In genomic region chr17:54111576-54111975, GRCh38 we compare ENCODE assay signal across 28 cellular contexts.
"Had no signal": no experiment of that assay in that cellular context is flagged by ENCODE, and none has a peak within 500 bp of the region (broad histone marks: within the 10 kb centered on the region; RNA-seq: fewer than 3 reads in every experiment).

No MANE protein-coding gene starts in this region.

- DNase-seq: activated B cell treated with CpG ODN at 0.5 μM for 24 hours; activated CD4-positive, alpha-beta memory T cell treated with anti-CD3 and anti-CD28 coated beads for 36 hours; activated CD4-positive, alpha-beta T cell treated with anti-CD3 and anti-CD28 coated beads for 4 hours; activated CD4-positive, alpha-beta T cell treated with anti-CD3 and anti-CD28 coated beads, Interleukin-2, amount 10 ng/mL, durations not matched to agents 24 days and 14 days; activated CD4-positive, alpha-beta T cell treated with anti-CD3 and anti-CD28 coated beads, Interleukin-2, amount 50 U/mL, for 1 hour; activated CD4-positive, alpha-beta T cell treated with anti-CD3 and anti-CD28 coated beads, Interleukin-2, amount 50 U/mL, for 4 hours; activated CD4-positive, CD25-positive, alpha-beta regulatory T cell treated with anti-CD3 and anti-CD28 coated beads, Interleukin-2, amount 50 U/mL, for 72 hours; activated CD8-positive, alpha-beta memory T cell treated with anti-CD3 and anti-CD28 coated beads, Interleukin-2, amount 50 U/mL, for 4 hours; activated CD8-positive, alpha-beta T cell treated with anti-CD3 and anti-CD28 coated beads for 36 hours; activated effector memory CD4-positive, alpha-beta T cell treated with anti-CD3 and anti-CD28 coated beads, Interleukin-2, amount 50 U/mL, for 16 hours; activated gamma-delta T cell treated with Interleukin-2 at 50 U/mL for 16 hours; activated naive CD4-positive, alpha-beta T cell; activated naive CD4-positive, alpha-beta T cell treated with anti-CD3 and anti-CD28 coated beads for 36 hours; activated naive CD4-positive, alpha-beta T cell treated with anti-CD3 and anti-CD28 coated beads, Interleukin-2, amount 50 U/mL, for 16 hours; activated naive CD8-positive, alpha-beta T cell treated with anti-CD3 and anti-CD28 coated beads for 36 hours; activated T-cell treated with anti-CD3 and anti-CD28 coated beads for 4 hours; activated T-cell treated with anti-CD3 and anti-CD28 coated beads, Interleukin-2, amount 50 U/mL, for 1 hour; activated T-cell treated with anti-CD3 and anti-CD28 coated beads, Interleukin-2, amount 50 U/mL, for 4 hours; activated T-cell treated with anti-CD3 and anti-CD28 coated beads, Interleukin-2, amount 50 U/mL, for 72 hours; adrenal gland; amniotic stem cell; aorta; body of pancreas; brain microvascular endothelial cell; central memory CD4-positive, alpha-beta T cell; T-helper 1 cell; T-helper 2 cell; T-helper 9 cell had no signal
